ENCODE assay signal across 9 cellular contexts in the genomic region with DNA sequence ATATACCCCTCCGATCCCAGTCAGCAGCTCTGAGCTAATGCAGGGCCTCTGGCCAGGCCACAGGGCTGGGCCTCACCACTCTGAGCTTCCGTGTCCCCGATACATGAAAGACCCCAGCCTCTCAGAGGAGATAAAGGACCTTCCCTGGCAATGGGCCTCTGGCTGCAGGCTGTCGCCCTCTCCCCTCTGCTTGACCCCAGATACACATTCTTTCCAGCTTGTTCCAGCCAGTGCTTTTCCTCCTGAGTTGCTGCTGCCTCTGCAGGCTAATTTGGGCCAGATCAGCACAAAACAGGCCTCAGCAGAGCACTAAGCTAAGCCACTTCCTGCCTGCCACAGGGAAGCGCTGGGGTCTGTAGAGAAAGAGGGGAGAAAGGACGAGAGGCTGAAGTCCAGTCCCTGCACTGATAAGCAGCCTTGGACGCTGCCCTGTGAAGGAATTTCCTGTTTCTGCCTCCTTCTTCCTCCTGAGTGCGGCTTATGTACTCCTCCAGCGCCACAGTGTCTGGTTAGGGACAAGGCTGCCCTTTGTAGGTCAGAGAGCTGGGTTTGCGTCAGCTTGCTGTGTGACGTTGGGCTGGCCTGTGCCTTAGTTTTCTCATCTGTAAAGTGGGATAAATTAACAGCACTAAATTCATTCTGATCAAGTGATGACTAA.
A peak's percentile ranks its signal among the peaks of the same experiment; 100 is the strongest.
DNase-seq lines count a peak whose midpoint lies in the region; ATAC-seq and TF ChIP-seq lines count a peak whose summit lies in the region.
"Had no signal": no experiment of that assay in that cellular context is flagged by ENCODE, and none has a peak within 500 bp of the region (broad histone marks: within the 10 kb centered on the region; RNA-seq: fewer than 3 reads in every experiment).

No MANE protein-coding gene starts in this region.

- ATAC-seq in HG03045 (IDR thresholded peaks at IDR 0.05; ENCODE audit: unreplicated experiment): no peak

- peaks cover 24 to 67% of the 10 kb centered on the region in 2 donors for H3K4me1 ChIP-seq in ascending aorta
- H3K4me1 ChIP-seq in skeletal muscle tissue (ENCODE audit: control insufficient read depth in 3 of 3, insufficient read depth in 3 of 3, low read length in 3 of 3): peaks cover 60 to 78% (median 76%) of the 10 kb centered on the region in 3 donors
- peaks cover 30% of the 10 kb centered on the region for H3K4me1 ChIP-seq in SJCRH30

- H3K27me3 ChIP-seq in ascending aorta (no peaks in the 10 kb centered on the region), skeletal muscle tissue (ENCODE audit: control insufficient read depth in 3 of 3, insufficient read depth in 3 of 3, low read length in 3 of 3) (no peaks in the 10 kb centered on the region), SJCRH30 (no peaks in the 10 kb centered on the region)

- POLR2A ChIA-PET in GM10248 (lab: Yijun Ruan, JAX): no interaction called here

- H3K36me3 ChIP-seq in ascending aorta (no peaks in the 10 kb centered on the region), skeletal muscle tissue (ENCODE audit: control insufficient read depth in 3 of 3, insufficient read depth in 3 of 3, low read length in 3 of 3) (no peaks in the 10 kb centered on the region), SJCRH30 (no peaks in the 10 kb centered on the region)

- H3K27ac ChIP-seq in ascending aorta (peak overlapping the region; percentile 88 to 91), skeletal muscle tissue (ENCODE audit: low read depth, low read length) (peak overlapping the region; percentile 71), SJCRH30 (no peak overlapping the region)
- H3K27ac ChIP-seq: SK-N-MC had no signal

- intact Hi-C loops in ascending aorta (cut with DNase I): loop anchor here (2.0 kb wide), 1 partner anchor 35 kb away; no protein-coding TSS in a partner anchor

- TF ChIP-seq CTCF in ascending aorta (IDR thresholded peaks at IDR 0.05): no peak
- TF ChIP-seq CTCF in GM10248 (IDR thresholded peaks at IDR 0.05; ENCODE audit: control extremely low read depth, extremely low read depth, low read depth, missing control alignments): no peak

- CTCF ChIA-PET in GM10248 (lab: Yijun Ruan, JAX): interaction anchor here (0.8 to 1.3 kb wide), 5 partner anchors 9 to 99 kb away, joined by 3 to 5 read pairs (median 3); partner anchors contain the start of gene CSNK1A1

- DNase-seq in HCEC 1CT (peak; percentile 39), ascending aorta (ENCODE audit: low spot score in 2 of 2) (peak in 1 of 2 donors; percentile 86), iPS-NIHi11 (ENCODE audit: low spot score) (peak; percentile 71), NCI-H524 treated with DMSO at 0.1 percent for 48 hours (lab: John Stamatoyannopoulos, UW) (no peak), GM10248 (ENCODE audit: extremely low spot score) (no peak), SJCRH30 (no peak)

- peak overlapping the region; percentile 10 to 69 (median 63) for H3K9ac ChIP-seq in skeletal muscle tissue (ENCODE audit: low read depth in 1 of 3, low read length in 3 of 3)

- no peaks in the 10 kb centered on the region for H3K9me3 ChIP-seq in ascending aorta
- H3K9me3 ChIP-seq in skeletal muscle tissue (ENCODE audit: control insufficient read depth in 3 of 3, low read length in 3 of 3): no peaks in the 10 kb centered on the region
- H3K9me3 ChIP-seq in SJCRH30 (replicated peaks): no peaks in the 10 kb centered on the region

- no peak overlapping the region for H3K4me3 ChIP-seq in ascending aorta
- peak overlapping the region in 1 of 3 donors; percentile 20 for H3K4me3 ChIP-seq in skeletal muscle tissue (ENCODE audit: low read length in 3 of 3)
- H3K4me3 ChIP-seq in SJCRH30: no peak overlapping the region
- H3K4me3 ChIP-seq: SK-N-MC had no signal

Comparison
In these comparisons a context has a peak if more than half of its experiments do, and no peak if none do; other contexts are left out.
1. DNase-seq: peak in HCEC 1CT (single experiment) and iPS-NIHi11 (single experiment); none in NCI-H524 treated with DMSO at 0.1 percent for 48 hours (single experiment), GM10248 (single experiment) and SJCRH30 (0 of 2).